In genomic region chr1:25197982-25198681, GRCh38 we compare ENCODE assay signal across 1 cellular context.
TF ChIP-seq lines count a peak whose summit lies in the region.

No MANE protein-coding gene starts in this region.

TF ChIP-seq in H1, 55 proteins besides CTCF, POLR2A, EP300 and RAD21:
- TF ChIP-seq SIN3A (conservative IDR thresholded peaks at IDR 0.05 in 1 of 2, IDR thresholded peaks at IDR 0.05 in 1 of 2; ENCODE audit: low read depth in 1 of 2, low read length in 2 of 2) (no peak), YY1 (IDR thresholded peaks at IDR 0.05; ENCODE audit: low read depth, low read length) (no peak), MAFK (IDR thresholded peaks at IDR 0.05; ENCODE audit: low read depth, low read length) (no peak), TAF1 (IDR thresholded peaks at IDR 0.05; ENCODE audit: low read depth, low read length) (no peak), JUND (IDR thresholded peaks at IDR 0.05; ENCODE audit: low read length) (no peak), CTBP2 (IDR thresholded peaks at IDR 0.05; ENCODE audit: borderline replicate concordance, insufficient read depth, insufficient read length, low read length) (no peak), CHD1 (IDR thresholded peaks at IDR 0.05; ENCODE audit: low read depth, low read length) (no peak), TBP (IDR thresholded peaks at IDR 0.05; ENCODE audit: low read depth, low read length) (no peak), SP2 (IDR thresholded peaks at IDR 0.05; ENCODE audit: low read length) (no peak), CREB1 (IDR thresholded peaks at IDR 0.05) (no peak), TAF7 (optimal IDR thresholded peaks at IDR 0.05; ENCODE audit: borderline replicate concordance, low read depth, low read length) (no peak)
